Comparison of ENCODE assay signal across 8 cellular contexts in the genomic region with DNA sequence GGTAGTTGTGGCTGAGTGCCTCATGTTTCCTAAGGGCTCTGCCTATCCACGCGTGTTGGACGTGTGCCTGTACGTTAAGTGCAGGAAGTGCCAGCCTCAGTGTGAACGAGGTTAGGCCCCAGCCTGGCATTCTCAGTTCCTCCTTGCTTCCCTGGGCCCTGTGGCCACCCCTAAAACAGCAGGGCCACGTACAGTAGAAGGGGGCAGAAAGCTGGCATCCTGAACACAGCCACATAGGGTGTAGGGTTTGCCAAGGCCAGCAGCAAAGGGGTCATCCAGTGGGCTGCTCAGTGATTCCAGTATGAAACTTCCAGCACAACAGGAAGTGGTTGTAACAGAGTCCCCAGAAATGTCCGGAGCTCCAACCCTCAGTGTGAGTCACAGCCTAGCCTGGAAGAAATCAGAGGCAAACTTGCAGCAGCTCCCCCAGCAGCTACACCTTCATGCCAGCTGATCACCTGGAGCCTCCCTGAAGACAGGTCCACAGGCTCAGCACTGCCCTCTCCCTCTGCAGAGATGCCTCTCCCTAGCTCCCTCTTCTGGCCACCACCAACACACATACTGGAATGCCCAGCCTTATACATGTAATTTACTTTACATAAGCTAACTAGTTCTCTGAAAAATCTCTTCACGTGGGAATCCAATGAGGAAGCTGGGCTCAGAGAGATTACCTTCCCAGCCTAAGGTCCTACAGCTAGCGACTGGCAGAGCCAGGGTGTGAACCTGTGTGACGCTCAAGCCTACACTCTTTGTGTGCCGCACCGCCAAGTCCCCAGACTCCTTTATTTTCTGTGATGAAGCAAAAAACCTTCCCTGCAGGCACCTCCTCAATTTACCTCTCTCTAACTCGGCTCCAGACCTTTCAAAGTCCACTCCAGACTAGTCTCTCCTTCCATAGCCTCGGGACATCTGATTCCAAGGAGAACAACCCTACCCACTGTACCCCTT. TPM values are rescaled to one million over a fixed set of nuclear protein-coding genes. Genes with fewer than 3 reads are reported as not detected.
DNase-seq lines count a peak whose midpoint lies in the region; ATAC-seq, FAIRE-seq and TF ChIP-seq lines count a peak whose summit lies in the region.

No MANE protein-coding gene starts in this region.

- no peaks in the 10 kb centered on the region for H3K9me3 ChIP-seq in A673 (ENCODE audit: low read depth, low read length, poor library complexity, severe bottlenecking)
- H3K9me3 ChIP-seq in small intestine (ENCODE audit: control insufficient read depth, low read depth), result no peaks in the 10 kb centered on the region

- H3K36me3 ChIP-seq in A673 (ENCODE audit: insufficient read depth, low read length, poor library complexity, severe bottlenecking) (no peaks in the 10 kb centered on the region), small intestine (ENCODE audit: control insufficient read depth in 2 of 2, insufficient read depth in 2 of 2, low read length in 2 of 2) (no peaks in the 10 kb centered on the region)

- no peaks in the 10 kb centered on the region for H3K27me3 ChIP-seq in A673 (replicated peaks; ENCODE audit: insufficient read depth, low read depth, low read length, poor library complexity)
- no peaks in the 10 kb centered on the region for H3K27me3 ChIP-seq in small intestine (ENCODE audit: control insufficient read depth in 2 of 2, insufficient read depth in 2 of 2, low read length in 2 of 2)

- no peak for FAIRE-seq in small intestine (lab: Jason Lieb, UNC)

- peak; percentile 34 for ATAC-seq in HG03108 (IDR thresholded peaks at IDR 0.05; ENCODE audit: unreplicated experiment)

- H3K27ac ChIP-seq in A673 (ENCODE audit: low read depth, low read length, poor library complexity, severe bottlenecking) (no peak overlapping the region), small intestine (ENCODE audit: low read depth in 1 of 2, low read length in 1 of 2) (peak overlapping the region in 1 of 2 donors; percentile 65)

- WGBS in small intestine, 3 donors, result 58 to 66% (median 63%) methylated on average over 14 of the region's 14 CpGs

- CTCF ChIA-PET in A673 (lab: Charles Lee), result interaction anchor here (0.6 to 1.2 kb wide), 4 partner anchors 77 to 449 kb away, joined by 3 to 8 read pairs (median 4); a partner anchor contains a TSS

- POLR2A ChIA-PET in A673 (lab: Charles Lee; ENCODE audit: low non-redundant PET), result no interaction called here

- intact Hi-C loops in A673 (cut with micrococcal nuclease; ENCODE audit: unreplicated experiment), result loop anchor here (5.0 kb wide), 2 partner anchors 113 to 448 kb away; a partner anchor contains a TSS

- H3K4me1 ChIP-seq in A673 (ENCODE audit: insufficient read depth, low read length, poor library complexity, severe bottlenecking) (no peaks in the 10 kb centered on the region), small intestine (ENCODE audit: control insufficient read depth in 2 of 2, insufficient read depth in 1 of 2, low read depth in 1 of 2, low read length in 1 of 2) (no peaks in the 10 kb centered on the region)

- TF ChIP-seq CTCF in A673 (conservative IDR thresholded peaks at IDR 0.05; ENCODE audit: low read depth, low read length), result peak; percentile 80

- no peak overlapping the region for H3K4me3 ChIP-seq in A673 (ENCODE audit: low read depth, low read length, poor library complexity, severe bottlenecking)
- H3K4me3 ChIP-seq in small intestine (ENCODE audit: low read depth in 1 of 2, low read length in 2 of 2), result no peak overlapping the region

- DNase-seq in A673 (ENCODE audit: low spot score), result peak; percentile 66
- peak; percentile 41 for DNase-seq in GDM1 (lab: John Stamatoyannopoulos, UW)
- DNase-seq in NOMO-1 treated with DMSO at 0.1 percent for 48 hours (lab: John Stamatoyannopoulos, UW; ENCODE audit: unreplicated experiment), result peak; percentile 80
- DNase-seq in anterior cingulate cortex (lab: John Stamatoyannopoulos, UW), result peak in 34 of 58 donors; percentile 5 to 59 (median 21)
- DNase-seq in iPS DF 19.7 (ENCODE audit: low read depth, low spot score), result peak; percentile 54
- DNase-seq in small intestine, result peak; percentile 72
- DNase-seq in cortex of kidney (lab: John Stamatoyannopoulos, UW), result no peak

- no TSS peak for BruUV-seq in A673 (replicated peaks; lab: Mats Ljungman, UMichigan)

RNA-seq across cellular contexts. Expression of a gene that starts 26.6 kb away (rescaled TPM):
- total RNA-seq in A673 (2021), result not detected in 2 replicates
- polyA plus RNA-seq in small intestine, result 1 to 10 TPM in 1 of 3 donors, under 1 TPM in 2; 0.22 to 4.8 (median 0.81) TPM

RNA-seq across cellular contexts. Expression of a gene that starts 59.7 kb away (rescaled TPM):
- total RNA-seq in A673 (2021), result not detected in 2 replicates
- polyA plus RNA-seq in small intestine, result 1 to 10 TPM in 2 of 3 donors, under 1 TPM in 1; 0.89 to 2.4 (median 1.9) TPM
